ENCODE assay signal across 8 cellular contexts in the genomic region with DNA sequence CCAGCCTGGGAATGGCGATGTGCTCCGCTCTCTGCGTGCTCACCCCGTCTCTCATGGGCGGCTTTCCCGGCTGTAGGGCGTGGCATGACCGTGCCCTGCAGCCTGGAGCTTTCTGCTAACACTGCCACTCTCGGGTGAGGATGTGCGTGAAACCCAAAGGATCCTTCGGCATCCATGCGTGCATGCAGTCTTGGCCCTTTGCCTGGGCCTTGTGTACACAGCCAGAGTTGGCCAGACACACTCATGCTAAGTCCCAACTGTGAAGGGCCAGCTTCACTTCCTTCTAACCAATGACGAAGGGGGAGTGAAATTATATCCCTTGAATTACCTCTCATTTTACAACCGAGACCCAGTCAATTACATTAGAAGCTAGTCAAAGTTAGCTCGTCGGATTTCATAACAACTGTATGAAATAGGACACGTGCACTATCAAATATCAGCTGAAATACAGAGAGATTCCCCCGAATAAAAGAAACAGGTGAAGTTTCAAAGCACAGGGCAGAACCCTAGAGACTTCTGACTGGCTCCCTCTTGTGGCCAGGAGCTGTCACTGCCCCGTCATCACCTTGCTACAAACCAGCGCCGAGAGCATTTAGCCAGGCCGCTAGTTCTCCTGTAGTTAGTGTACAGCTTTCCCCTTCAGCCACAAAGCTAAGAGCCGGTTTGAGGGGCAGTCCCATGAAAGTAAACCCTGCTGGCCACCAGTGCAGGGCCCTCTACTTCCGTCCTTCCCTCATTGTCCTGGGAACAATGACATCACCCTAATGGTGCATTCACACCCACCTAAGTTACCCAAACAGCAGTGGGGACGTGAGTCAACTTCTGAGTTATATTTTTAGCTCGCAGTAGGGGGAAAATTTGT.
DNase-seq lines count a peak whose midpoint lies in the region; ATAC-seq and TF ChIP-seq lines count a peak whose summit lies in the region.

No MANE protein-coding gene starts in this region.

- peak overlapping the region; percentile 60 for H2AFZ ChIP-seq in mammary epithelial cell (ENCODE audit: low read depth, low read length)

- no peak overlapping the region for H3K4me3 ChIP-seq in AG04450 (ENCODE audit: low read depth, low read length)
- H3K4me3 ChIP-seq in mammary epithelial cell (replicated peaks in 1 of 3; ENCODE audit: insufficient read depth in 1 of 3, low read depth in 2 of 3, low read length in 3 of 3), result no peak overlapping the region
- no peak overlapping the region for H3K4me3 ChIP-seq in kidney epithelial cell (ENCODE audit: low read depth, low read length)

- H3K27ac ChIP-seq in AG04450 (ENCODE audit: low read depth, low read length) (no peak overlapping the region), VCaP (peak overlapping the region; percentile 65), mammary epithelial cell (ENCODE audit: insufficient read depth, low read depth, low read length) (no peak overlapping the region)

- intact Hi-C loops in mammary epithelial cell (cut with micrococcal nuclease), result loop anchor here (1.0 to 5.0 kb wide), 7 partner anchors 62 to 915 kb away; partner anchors contain the start of gene COA6

- POLR2A ChIA-PET in AG04450 (lab: Yijun Ruan, JAX), result interaction anchor here (1.2 kb wide), 1 partner anchor 63 kb away, joined by 3 read pairs; the partner anchor contains the start of gene COA6

- peak; percentile 80 for ATAC-seq in GM18867 (IDR thresholded peaks at IDR 0.05; ENCODE audit: unreplicated experiment)
- peak; percentile 87 for ATAC-seq in HG03064 (IDR thresholded peaks at IDR 0.05; ENCODE audit: low read depth, unreplicated experiment)

- CTCF ChIA-PET in AG04450 (lab: Charles Lee) (interaction anchor here (0.6 to 5.6 kb wide), 59 partner anchors 9 to 1031 kb away, joined by 3 to 58 read pairs (median 4); partner anchors contain the start of gene COA6), mammary epithelial cell (lab: Charles Lee; ENCODE audit: low non-redundant PET) (interaction anchor here (0.5 to 1.3 kb wide), 3 partner anchors 48 to 101 kb away, joined by 5 to 11 read pairs (median 6); no protein-coding TSS in a partner anchor)

- 44% methylated on average over 26 of the region's 26 CpGs for WGBS in mammary epithelial cell (ENCODE audit: low coverage, missing lambda C conversion rate)

- dilution Hi-C loops in mammary epithelial cell (cut with HindIII; ENCODE audit: low sequenced_read_pairs), result loop anchor here (10.0 kb wide), 1 partner anchor 165 kb away; no protein-coding TSS in a partner anchor

- no peaks in the 10 kb centered on the region for H4K20me1 ChIP-seq in mammary epithelial cell (ENCODE audit: insufficient read depth, low read length)

- peak; percentile 94 for TF ChIP-seq CTCF in AG04450 (IDR thresholded peaks at IDR 0.05; ENCODE audit: low read depth, low read length)
- peak; percentile 92 for TF ChIP-seq CTCF in VCaP (conservative IDR thresholded peaks at IDR 0.05)
- peak; percentile 90 to 97 for TF ChIP-seq CTCF in mammary epithelial cell (conservative IDR thresholded peaks at IDR 0.05 in 1 of 2, IDR thresholded peaks at IDR 0.05 in 1 of 2; ENCODE audit: extremely low read depth in 1 of 2, insufficient read depth in 1 of 2, low read depth in 1 of 2, low read length in 2 of 2)
- TF ChIP-seq CTCF in kidney epithelial cell (IDR thresholded peaks at IDR 0.05; ENCODE audit: insufficient read depth, low read length, poor library complexity, severe bottlenecking), result peak; percentile 96

- in situ Hi-C loops in mammary epithelial cell (cut with MboI; ENCODE audit: low sequenced_read_pairs in 2 of 2), result loop anchor here (5.0 to 10.0 kb wide), 2 partner anchors 158 to 165 kb away; no protein-coding TSS in a partner anchor

- H3K27me3 ChIP-seq in AG04450 (ENCODE audit: control insufficient read depth, insufficient read depth, low read length) (no peaks in the 10 kb centered on the region), mammary epithelial cell (ENCODE audit: insufficient read depth, low read length) (no peaks in the 10 kb centered on the region), kidney epithelial cell (ENCODE audit: control insufficient read depth, insufficient read depth, low read length) (no peaks in the 10 kb centered on the region)

- H3K4me2 ChIP-seq in mammary epithelial cell (ENCODE audit: insufficient read depth, low read depth, low read length), result no peak overlapping the region

- H3K9ac ChIP-seq in mammary epithelial cell (ENCODE audit: insufficient read depth, low read length), result no peak overlapping the region

- no TSS peak for BruUV-seq in mammary epithelial cell (replicated peaks; lab: Mats Ljungman, UMichigan)

- DNase-seq in AG04450 (ENCODE audit: low read depth, low spot score), result no peak
- DNase-seq in NCI-H2107 (lab: John Stamatoyannopoulos, UW), result peak; percentile 92
- DNase-seq in mammary epithelial cell, result peak; percentile 59
- DNase-seq in kidney epithelial cell (ENCODE audit: low read depth), result peak; percentile 18
- peak; percentile 71 to 72 for DNase-seq in stimulated activated CD4-positive, alpha-beta T cell treated with anti-CD3 and anti-CD28 coated beads, Interleukin-2, amount 100 ng/mL, for 48 hours

- H3K79me2 ChIP-seq in mammary epithelial cell (ENCODE audit: insufficient read depth, low read length), result no peaks in the 10 kb centered on the region

- H3K9me3 ChIP-seq in AG04450 (ENCODE audit: control insufficient read depth, insufficient read depth, low read length) (no peaks in the 10 kb centered on the region), mammary epithelial cell (replicated peaks; ENCODE audit: insufficient read depth, low read length) (no peaks in the 10 kb centered on the region)

- H3K36me3 ChIP-seq in mammary epithelial cell (ENCODE audit: insufficient read depth, low read length), result no peaks in the 10 kb centered on the region
- no peaks in the 10 kb centered on the region for H3K36me3 ChIP-seq in kidney epithelial cell (ENCODE audit: control insufficient read depth, insufficient read depth, low read length)

- H3K4me1 ChIP-seq in mammary epithelial cell (ENCODE audit: insufficient read depth, low read length), result peaks cover 22% of the 10 kb centered on the region
